19 cellular contexts compared by ENCODE assay signal in the genomic region with DNA sequence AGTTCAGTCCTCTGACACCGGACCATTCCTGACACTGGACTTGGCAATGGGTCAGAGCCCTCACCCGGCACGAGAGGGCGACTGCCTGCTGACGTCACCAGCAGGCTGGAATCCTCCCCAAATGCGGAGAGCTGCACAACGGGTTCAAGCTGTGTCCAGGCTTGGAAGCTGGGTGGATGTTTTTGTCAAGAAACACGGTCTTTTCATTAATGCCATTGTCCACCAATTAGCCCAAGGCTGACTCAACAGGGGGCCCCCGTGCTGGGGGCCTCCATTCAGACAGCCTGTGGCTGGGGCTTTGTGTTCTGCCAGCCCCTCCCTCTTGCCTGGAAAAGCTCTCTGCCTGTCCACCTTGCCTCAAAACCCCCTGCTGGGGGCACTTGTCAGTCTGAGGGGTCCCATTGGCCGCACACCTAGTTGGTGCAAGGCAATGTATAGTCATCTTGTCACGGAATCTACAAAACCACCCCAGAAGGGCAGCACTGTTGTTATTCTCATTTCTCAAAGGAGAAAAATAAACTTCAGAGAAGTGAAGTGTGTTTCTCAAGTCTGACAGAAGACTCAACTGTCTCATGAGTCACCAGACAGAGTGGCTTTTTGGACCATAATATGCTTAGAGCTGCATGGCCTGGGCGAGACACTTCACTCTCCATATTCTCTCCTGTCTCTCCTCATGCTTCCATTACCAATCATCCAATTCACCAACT. TPM values are rescaled to one million over a fixed set of nuclear protein-coding genes. Genes with fewer than 3 reads are reported as not detected.
DNase-seq lines count a peak whose midpoint lies in the region; ATAC-seq, FAIRE-seq and TF ChIP-seq lines count a peak whose summit lies in the region.
"Had no signal": no experiment of that assay in that cellular context is flagged by ENCODE, and none has a peak within 500 bp of the region (broad histone marks: within the 10 kb centered on the region; RNA-seq: fewer than 3 reads in every experiment).

No MANE protein-coding gene starts in this region.

- no peak overlapping the region for H2BK12ac ChIP-seq in mesenchymal stem cell (ENCODE audit: low read length in 2 of 2)

- H3K9me3 ChIP-seq in IMR-90 (ENCODE audit: control insufficient read depth, insufficient read depth, low read length) (no peaks in the 10 kb centered on the region), mesenchymal stem cell (ENCODE audit: control insufficient read depth, low read length) (no peaks in the 10 kb centered on the region)
- H3K9me3 ChIP-seq: gastroesophageal sphincter, SJCRH30 had no signal

- H3K56ac ChIP-seq in IMR-90 (ENCODE audit: extremely low read depth, insufficient read depth, low read length), result no peak overlapping the region

- H3K23ac ChIP-seq in IMR-90 (ENCODE audit: low read depth, low read length) (no peak overlapping the region), mesenchymal stem cell (ENCODE audit: low read length in 2 of 2) (no peak overlapping the region)

- no peak overlapping the region for H4K5ac ChIP-seq in IMR-90 (ENCODE audit: low read depth, low read length)

- H2BK120ac ChIP-seq in IMR-90 (ENCODE audit: low read depth, low read length) (no peak overlapping the region), mesenchymal stem cell (ENCODE audit: low read depth, low read length) (no peak overlapping the region)

- BruUV-seq in IMR-90 (replicated peaks; lab: Mats Ljungman, UMichigan), result no TSS peak

- H3K4me2 ChIP-seq in IMR-90 (ENCODE audit: low read depth, low read length) (no peak overlapping the region), mesenchymal stem cell (ENCODE audit: low read length, poor library complexity, severe bottlenecking) (no peak overlapping the region)

- H3K4me1 ChIP-seq in IMR-90 (ENCODE audit: control insufficient read depth, insufficient read depth, low read length) (peaks cover 8% of the 10 kb centered on the region), mesenchymal stem cell (ENCODE audit: control insufficient read depth, insufficient read depth, low read depth, low read length) (peaks cover 10% of the 10 kb centered on the region)

- TF ChIP-seq RAD21 in IMR-90 (IDR thresholded peaks at IDR 0.05; ENCODE audit: low read length), result no peak

- H3K9ac ChIP-seq in IMR-90 (ENCODE audit: low read depth, low read length) (no peak overlapping the region), mesenchymal stem cell (ENCODE audit: low read length) (no peak overlapping the region)

- no peak overlapping the region for H3K4me3 ChIP-seq in AG10803 (ENCODE audit: low read length)
- no peak overlapping the region for H3K4me3 ChIP-seq in IMR-90 (ENCODE audit: insufficient read depth, low read depth, low read length)
- no peak overlapping the region for H3K4me3 ChIP-seq in mesenchymal stem cell (ENCODE audit: insufficient read depth in 1 of 2, low read depth in 1 of 2, low read length in 2 of 2)
- H3K4me3 ChIP-seq: gastroesophageal sphincter, SJCRH30 had no signal

- H3K4ac ChIP-seq in IMR-90 (ENCODE audit: low read depth, low read length), result no peak overlapping the region
- H3K4ac ChIP-seq in mesenchymal stem cell (ENCODE audit: low read depth in 1 of 2, low read length in 2 of 2), result no peak overlapping the region

- H2AFZ ChIP-seq in IMR-90 (replicated peaks; ENCODE audit: low read length, poor library complexity) (peak overlapping the region; percentile 47), mesenchymal stem cell (ENCODE audit: low read depth, low read length) (no peak overlapping the region)

- H4K20me1 ChIP-seq in IMR-90 (ENCODE audit: insufficient read depth, low read length), result no peaks in the 10 kb centered on the region

- CTCF ChIA-PET in IMR-90 (lab: Yijun Ruan, JAX), result no interaction called here

- peak; percentile 51; the same call in 1 of the 2 replicates for ATAC-seq in IMR-90 (ENCODE audit: low read depth)
- ATAC-seq in GM19324 (IDR thresholded peaks at IDR 0.05; ENCODE audit: low FRiP score, unreplicated experiment), result no peak
- ATAC-seq: activated naive CD8-positive, alpha-beta T cell treated with anti-CD3 and anti-CD28 coated beads, Interleukin-2, amount 50 U/mL, for 24 hours; activated T-cell treated with anti-CD3 and anti-CD28 coated beads, Interleukin-2, amount 50 U/mL, for 4 hours; CD8-positive, alpha-beta T cell; gastroesophageal sphincter; stimulated activated memory B cell treated with anti-CD40 and anti-IgM and Interleukin-4, amounts not matched to agents 10 μg/mL and 1 μg/mL and 100 μg/mL, for 72 hours had no signal

- in situ Hi-C loops in IMR-90 (cut with MboI; ENCODE audit: low sequenced_read_pairs), result no loop called here

- H3K14ac ChIP-seq in IMR-90 (replicated peaks; ENCODE audit: low read depth, low read length), result no peak overlapping the region
- no peak overlapping the region for H3K14ac ChIP-seq in mesenchymal stem cell (ENCODE audit: low read length in 2 of 2)

- TF ChIP-seq CTCF in AG10803 (conservative IDR thresholded peaks at IDR 0.05; ENCODE audit: low read length) (no peak), IMR-90 (conservative IDR thresholded peaks at IDR 0.05; ENCODE audit: low read depth, low read length) (no peak)

- no peak for TF ChIP-seq POLR2A in IMR-90 (IDR thresholded peaks at IDR 0.05; ENCODE audit: low read depth, low read length)

- H3K18ac ChIP-seq in IMR-90 (ENCODE audit: low read depth, low read length), result no peak overlapping the region
- H3K18ac ChIP-seq in mesenchymal stem cell (ENCODE audit: low read depth in 1 of 2, low read length in 2 of 2), result no peak overlapping the region

- H4K8ac ChIP-seq in IMR-90 (ENCODE audit: low read depth in 2 of 2, low read length in 2 of 2), result no peak overlapping the region
- H4K8ac ChIP-seq in mesenchymal stem cell (ENCODE audit: low read length), result no peak overlapping the region

- no peak overlapping the region for H2AK9ac ChIP-seq in IMR-90 (replicated peaks; ENCODE audit: low read depth, low read length, poor library complexity)

- H3K36me3 ChIP-seq in IMR-90 (ENCODE audit: control insufficient read depth, insufficient read depth, low read length) (no peaks in the 10 kb centered on the region), mesenchymal stem cell (ENCODE audit: control insufficient read depth in 1 of 2, insufficient read depth in 2 of 2, low read depth in 1 of 2, low read length in 2 of 2) (no peaks in the 10 kb centered on the region)
- H3K36me3 ChIP-seq: gastroesophageal sphincter, SJCRH30 had no signal

- POLR2A ChIA-PET in IMR-90 (lab: Charles Lee; ENCODE audit: unreplicated experiment), result interaction anchor here (0.5 kb wide), 2 partner anchors 10 to 103 kb away, joined by 3 to 4 read pairs; no protein-coding TSS in a partner anchor

- no peak overlapping the region for H4K91ac ChIP-seq in IMR-90 (ENCODE audit: insufficient read depth, low read depth, low read length)
- no peak overlapping the region for H4K91ac ChIP-seq in mesenchymal stem cell (ENCODE audit: low read length)

- no peak overlapping the region for H2BK20ac ChIP-seq in IMR-90 (ENCODE audit: low read depth, low read length)

- 0 out of 2 replicates have a peak, but pooled peaks cover 6% of the 10 kb centered on the region for H3K9me1 ChIP-seq in IMR-90 (ENCODE audit: insufficient read depth, low read length)

- no peaks in the 10 kb centered on the region for H3K79me1 ChIP-seq in IMR-90 (ENCODE audit: low read depth in 1 of 2, low read length in 2 of 2)
- no peaks in the 10 kb centered on the region for H3K79me1 ChIP-seq in mesenchymal stem cell (replicated peaks; ENCODE audit: low read length, poor library complexity, severe bottlenecking)

- WGBS in IMR-90 (ENCODE audit: extremely low coverage in 2 of 2, insufficient read length in 1 of 2), 2 experiments, result no CpG with 5 or more reads among the region's 12 CpGs
- WGBS in mesenchymal stem cell, result 61% methylated on average over 12 of the region's 12 CpGs

- intact Hi-C loops in IMR-90 (cut with micrococcal nuclease), result loop anchor here (5.0 kb wide), 1 partner anchor 97 kb away; no protein-coding TSS in a partner anchor

- no peak overlapping the region for H3K27ac ChIP-seq in IMR-90 (ENCODE audit: insufficient read depth, low read length)
- no peak overlapping the region for H3K27ac ChIP-seq in mesenchymal stem cell (ENCODE audit: low read length, poor library complexity, severe bottlenecking)
- H3K27ac ChIP-seq: SJCRH30 had no signal

- DNase-seq in AG10803 (ENCODE audit: low read depth) (peak; percentile 16), IMR-90 (peak; percentile 23), dermis blood vessel endothelial cell (peak; percentile 43), mesenchymal stem cell (peak; percentile 43), HTR-8/SVneo (ENCODE audit: insufficient read length, low spot score) (no peak), SHP77 treated with DMSO at 0.1 percent for 48 hours (lab: John Stamatoyannopoulos, UW) (no peak)
- DNase-seq in activated naive CD4-positive, alpha-beta T cell treated with Interleukin-2 at 50 U/mL for 16 hours, result no peak
- DNase-seq: activated naive CD8-positive, alpha-beta T cell treated with anti-CD3 and anti-CD28 coated beads, Interleukin-2, amount 50 U/mL, for 24 hours; activated T-cell treated with anti-CD3 and anti-CD28 coated beads, Interleukin-2, amount 50 U/mL, for 4 hours; CD8-positive, alpha-beta T cell; HCEC 1CT; immature natural killer cell; KG1; NCI-H1436 treated with DMSO at 0.1 percent for 48 hours; SJCRH30 had no signal

- H2BK5ac ChIP-seq in IMR-90 (ENCODE audit: low read depth, low read length, poor library complexity, severe bottlenecking) (no peak overlapping the region), mesenchymal stem cell (ENCODE audit: low read depth, low read length, poor library complexity, severe bottlenecking) (no peak overlapping the region)

- FAIRE-seq in HTR-8/SVneo (lab: Jason Lieb, UNC), result no peak
- FAIRE-seq: GM12891 had no signal

- dilution Hi-C loops in IMR-90 (cut with HindIII; ENCODE audit: low sequenced_read_pairs, unreplicated experiment), result no loop called here

- H3K27me3 ChIP-seq in IMR-90 (ENCODE audit: control insufficient read depth, insufficient read depth, low read length) (peaks cover 4% of the 10 kb centered on the region; the same call in 1 of the 2 replicates), mesenchymal stem cell (ENCODE audit: control insufficient read depth in 1 of 2, insufficient read depth in 1 of 2, low read length in 2 of 2) (peaks cover 8 to 24% of the 10 kb centered on the region in 2 experiments)
- H3K27me3 ChIP-seq: gastroesophageal sphincter had no signal

- H2AK5ac ChIP-seq in IMR-90 (ENCODE audit: low read depth, low read length) (no peak overlapping the region), mesenchymal stem cell (ENCODE audit: low read length, severe bottlenecking) (no peak overlapping the region)

- no peak overlapping the region for H2BK15ac ChIP-seq in IMR-90 (ENCODE audit: low read depth, low read length)
- no peak overlapping the region for H2BK15ac ChIP-seq in mesenchymal stem cell (ENCODE audit: low read depth, poor library complexity, severe bottlenecking)

RNA-seq across cellular contexts. Expression of a gene that starts 24.6 kb away (rescaled TPM):
- total RNA-seq in IMR-90 (2012; rRNA removed), result 45.2 and 80.8 TPM in 2 replicates
- 98.1 and 103 TPM in 2 replicates for polyA plus RNA-seq in IMR-90 (2012; rRNA removed)
- polyA plus RNA-seq in IMR-90 (2012; cell fraction: cytosol; rRNA removed), result 54.5 and 98.8 TPM in 2 replicates
- 11.0 and 36.0 TPM in 2 replicates for polyA plus RNA-seq in IMR-90 (2012; cell fraction: nucleus; rRNA removed; ENCODE audit: low replicate concordance)
- 40.7 and 48.5 TPM in 2 replicates for total RNA-seq in dermis blood vessel endothelial cell
- 86.5 TPM for polyA plus RNA-seq in mesenchymal stem cell (2013, experiment 1 of 2)
- polyA plus RNA-seq in mesenchymal stem cell (2013, experiment 2 of 2), result 89.6 TPM

RNA-seq across cellular contexts. Expression of a gene that starts 24.7 kb away (rescaled TPM):
- total RNA-seq in IMR-90 (2012; rRNA removed) (not detected in 2 replicates), dermis blood vessel endothelial cell (not detected in 2 replicates)
- polyA plus RNA-seq in IMR-90 (2012; rRNA removed), result not detected in 2 replicates
- polyA plus RNA-seq in IMR-90 (2012; cell fraction: cytosol; rRNA removed), result not detected in 2 replicates
- not detected in 2 replicates for polyA plus RNA-seq in IMR-90 (2012; cell fraction: nucleus; rRNA removed; ENCODE audit: low replicate concordance)
- not detected for polyA plus RNA-seq in mesenchymal stem cell (2013, experiment 1 of 2)
- polyA plus RNA-seq in mesenchymal stem cell (2013, experiment 2 of 2), result not detected
- total RNA-seq: activated T-cell treated with anti-CD3 and anti-CD28 coated beads, Interleukin-2, amount 50 U/mL, for 4 hours; CD8-positive, alpha-beta T cell; SJCRH30 had no signal
- polyA plus RNA-seq: immature natural killer cell had no signal

RNA-seq across cellular contexts. Expression of a gene that starts 41.9 kb away (rescaled TPM):
- total RNA-seq in IMR-90 (2012; rRNA removed) (2.0 and 2.5 TPM in 2 replicates), dermis blood vessel endothelial cell (4.3 and 5.3 TPM in 2 replicates)
- 4.6 and 4.8 TPM in 2 replicates for polyA plus RNA-seq in IMR-90 (2012; rRNA removed)
- polyA plus RNA-seq in IMR-90 (2012; cell fraction: cytosol; rRNA removed), result 2.9 and 3.1 TPM in 2 replicates
- polyA plus RNA-seq in IMR-90 (2012; cell fraction: nucleus; rRNA removed; ENCODE audit: low replicate concordance), result 3.9 and 4.8 TPM in 2 replicates
- 5.2 TPM for polyA plus RNA-seq in mesenchymal stem cell (2013, experiment 1 of 2)
- 5.5 TPM for polyA plus RNA-seq in mesenchymal stem cell (2013, experiment 2 of 2)

Comparison
In these comparisons a context has a peak if more than half of its experiments do, and no peak if none do; other contexts are left out.
1. DNase-seq: peak in AG10803 (single experiment), IMR-90 (single experiment), dermis blood vessel endothelial cell (single experiment) and mesenchymal stem cell (single experiment); none in HTR-8/SVneo (single experiment), SHP77 treated with DMSO at 0.1 percent for 48 hours (single experiment) and activated naive CD4-positive, alpha-beta T cell treated with Interleukin-2 at 50 U/mL for 16 hours (single experiment).